In the genomic region with DNA sequence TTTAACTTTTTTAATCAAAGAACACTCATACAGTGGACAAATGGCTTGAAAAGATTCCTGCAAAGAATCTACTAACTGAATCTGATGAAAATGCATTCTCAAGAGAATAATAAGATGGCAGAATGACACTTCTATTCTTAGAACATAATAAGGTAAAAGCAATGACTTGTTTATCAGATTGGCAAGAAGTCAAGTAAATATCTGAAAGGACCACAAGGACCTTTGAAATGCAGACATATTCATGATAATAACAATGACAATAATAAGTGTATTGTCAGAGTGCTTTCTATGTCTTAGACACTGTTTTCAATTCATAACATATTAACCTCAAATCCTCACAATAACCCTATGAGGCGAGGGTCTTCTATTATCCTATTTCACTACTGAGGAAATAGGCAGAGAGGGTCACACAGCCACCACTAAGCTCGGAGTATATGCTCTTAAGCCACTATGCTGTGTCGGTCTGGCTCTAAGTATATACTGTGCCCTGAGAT, we compare ENCODE assay signal across 2 cellular contexts.
TF ChIP-seq lines count a peak whose summit lies in the region.

No MANE protein-coding gene starts in this region.

TF ChIP-seq in IMR-90, 13 proteins besides CTCF, POLR2A, EP300 and RAD21:
- TF ChIP-seq CEBPB (IDR thresholded peaks at IDR 0.05; ENCODE audit: low read depth, low read length): no peak
- TF ChIP-seq MAZ (IDR thresholded peaks at IDR 0.05; ENCODE audit: borderline replicate concordance, low read depth, low read length): no peak
- TF ChIP-seq MAFK (IDR thresholded peaks at IDR 0.05; ENCODE audit: low read depth, low read length): no peak
- no peak for TF ChIP-seq RCOR1 (IDR thresholded peaks at IDR 0.05; ENCODE audit: insufficient replicate concordance, low read length)
- TF ChIP-seq NFE2L2 (IDR thresholded peaks at IDR 0.05; ENCODE audit: low read depth, low read length): no peak
- TF ChIP-seq SMC3 (IDR thresholded peaks at IDR 0.05; ENCODE audit: low read depth, low read length): no peak
- TF ChIP-seq RFX5 (IDR thresholded peaks at IDR 0.05; ENCODE audit: low read depth, low read length): no peak
- no peak for TF ChIP-seq FOS (IDR thresholded peaks at IDR 0.05; ENCODE audit: low read depth, low read length)
- TF ChIP-seq BHLHE40 (IDR thresholded peaks at IDR 0.05; ENCODE audit: low read depth, low read length): no peak
- TF ChIP-seq, protein P1, sequence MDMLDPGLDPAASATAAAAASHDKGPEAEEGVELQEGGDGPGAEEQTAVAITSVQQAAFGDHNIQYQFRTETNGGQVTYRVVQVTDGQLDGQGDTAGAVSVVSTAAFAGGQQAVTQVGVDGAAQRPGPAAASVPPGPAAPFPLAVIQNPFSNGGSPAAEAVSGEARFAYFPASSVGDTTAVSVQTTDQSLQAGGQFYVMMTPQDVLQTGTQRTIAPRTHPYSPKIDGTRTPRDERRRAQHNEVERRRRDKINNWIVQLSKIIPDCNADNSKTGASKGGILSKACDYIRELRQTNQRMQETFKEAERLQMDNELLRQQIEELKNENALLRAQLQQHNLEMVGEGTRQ (IDR thresholded peaks at IDR 0.05; ENCODE audit: low read depth, low read length): no peak
- TF ChIP-seq ELK1 (IDR thresholded peaks at IDR 0.05; ENCODE audit: borderline replicate concordance, low read depth, low read length): no peak
- TF ChIP-seq MXI1 (IDR thresholded peaks at IDR 0.05; ENCODE audit: borderline replicate concordance, low read depth, low read length): no peak
- no peak for TF ChIP-seq CHD1 (IDR thresholded peaks at IDR 0.05; ENCODE audit: low read depth, low read length)

TF ChIP-seq in K562, 482 proteins besides CTCF, POLR2A, EP300 and RAD21:
- TF ChIP-seq NFIC (IDR thresholded peaks at IDR 0.05) (peak; percentile 80), ARID1B (IDR thresholded peaks at IDR 0.05) (peak; percentile 33; the same call in 1 of the 2 replicates), CBFA2T3 (IDR thresholded peaks at IDR 0.05) (peak; percentile 9; the same call in 1 of the 2 replicates), ADNP (tag; IDR thresholded peaks at IDR 0.05) (0 out of 2 replicates have a peak, but pooled peaks have one; percentile 21), SOX6 (IDR thresholded peaks at IDR 0.05) (peak; percentile 77; the same call in 1 of the 2 replicates), MEF2D (tag; conservative IDR thresholded peaks at IDR 0.05; ENCODE audit: low read depth) (peak; percentile 54; the same call in 1 of the 2 replicates), ARID3B (CRISPR knock-in tag; IDR thresholded peaks at IDR 0.05; ENCODE audit: borderline replicate concordance) (no peak), NCOR1 (IDR thresholded peaks at IDR 0.05) (peak; percentile 24; the same call in 1 of the 2 replicates), ZNF431 (CRISPR knock-in tag; IDR thresholded peaks at IDR 0.05) (no peak)
- TF ChIP-seq, protein P2, sequence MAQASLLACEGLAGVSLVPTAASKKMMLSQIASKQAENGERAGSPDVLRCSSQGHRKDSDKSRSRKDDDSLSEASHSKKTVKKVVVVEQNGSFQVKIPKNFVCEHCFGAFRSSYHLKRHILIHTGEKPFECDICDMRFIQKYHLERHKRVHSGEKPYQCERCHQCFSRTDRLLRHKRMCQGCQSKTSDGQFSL (CRISPR knock-in tag; IDR thresholded peaks at IDR 0.05): no peak
- TF ChIP-seq, protein P2 (tag; IDR thresholded peaks at IDR 0.05): 0 out of 4 replicates have a peak, but pooled peaks of 1 of the 2 experiments have one; percentile 22
